ENCODE assay signal across 9 cellular contexts in the genomic region with DNA sequence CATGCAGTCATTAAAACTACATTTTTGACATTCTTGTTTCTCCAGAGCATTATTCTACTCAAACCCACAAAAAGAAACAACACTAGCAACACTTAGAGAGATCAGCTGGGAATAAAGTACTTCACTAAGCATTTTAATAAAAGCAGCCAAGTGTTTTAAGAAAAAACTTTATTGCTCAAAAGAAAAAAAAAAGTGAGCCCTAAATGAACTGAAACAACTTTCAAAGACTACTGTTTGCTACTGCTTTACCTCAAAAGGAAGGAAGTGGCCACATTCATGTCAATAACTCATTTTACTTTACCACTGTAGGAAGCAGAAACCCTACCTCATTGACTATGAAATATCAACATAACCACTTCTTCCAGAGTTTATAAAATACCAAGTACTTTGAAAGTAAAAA.
DNase-seq lines count a peak whose midpoint lies in the region; ATAC-seq and TF ChIP-seq lines count a peak whose summit lies in the region.
"Had no signal": no experiment of that assay in that cellular context is flagged by ENCODE, and none has a peak within 500 bp of the region (broad histone marks: within the 10 kb centered on the region; RNA-seq: fewer than 3 reads in every experiment).

No MANE protein-coding gene starts in this region.

- H2BK120ac ChIP-seq in H9 (ENCODE audit: low read depth, low read length, poor library complexity, severe bottlenecking), result no peak overlapping the region

- H3K4me2 ChIP-seq in H9 (ENCODE audit: insufficient read depth, insufficient read length, low read length), result no peak overlapping the region
- H3K4me2 ChIP-seq in OCI-LY7 (ENCODE audit: low read length), result no peak overlapping the region

- ATAC-seq in naive thymus-derived CD8-positive, alpha-beta T cell, result peak; percentile 99 to 100
- no peak for ATAC-seq in GM18873 (IDR thresholded peaks at IDR 0.05; ENCODE audit: low FRiP score, unreplicated experiment)

- no peaks in the 10 kb centered on the region for H3K23me2 ChIP-seq in H9 (ENCODE audit: insufficient read length, low read depth, low read length, poor library complexity, severe bottlenecking)

- H3K9me3 Mint-ChIP-seq in H9, result no peaks in the 10 kb centered on the region
- H3K9me3 Mint-ChIP-seq in naive thymus-derived CD8-positive, alpha-beta T cell, result no peaks in the 10 kb centered on the region
- H3K9me3 Mint-ChIP-seq: brain had no signal

- no peaks in the 10 kb centered on the region for H3K9me3 ChIP-seq in H9 (ENCODE audit: control insufficient read depth, low read depth, low read length)
- H3K9me3 ChIP-seq in OCI-LY7 (ENCODE audit: low read length), result no peaks in the 10 kb centered on the region

- no peak overlapping the region for H3K14ac ChIP-seq in H9 (ENCODE audit: insufficient read depth, low read length)

- H4K5ac ChIP-seq in H9 (ENCODE audit: insufficient read length, low read depth, low read length), result no peak overlapping the region

- H3K27ac ChIP-seq in H9 (ENCODE audit: insufficient read length, low read depth, low read length) (no peak overlapping the region), OCI-LY7 (ENCODE audit: low read depth, low read length, poor library complexity, severe bottlenecking) (no peak overlapping the region)

- H3K4me3 ChIP-seq in OCI-LY7 (ENCODE audit: low read depth, low read length, poor library complexity, severe bottlenecking), result no peak overlapping the region

- no peaks in the 10 kb centered on the region for H3K27me3 Mint-ChIP-seq in H9 (ENCODE audit: low read depth)
- peaks cover 0 to 4% (median 3%) of the 10 kb centered on the region in 5 donors for H3K27me3 Mint-ChIP-seq in naive thymus-derived CD8-positive, alpha-beta T cell
- H3K27me3 Mint-ChIP-seq: brain had no signal

- H3K27ac Mint-ChIP-seq in H9, result peak overlapping the region in 2 of 3 experiments; percentile 26 to 68; a peak in 2 of 7 replicates
- peak overlapping the region in 4 of 10 donors; percentile 1 to 27 (median 10) for H3K27ac Mint-ChIP-seq in naive thymus-derived CD8-positive, alpha-beta T cell
- H3K27ac Mint-ChIP-seq: brain had no signal

- no peak overlapping the region for H2BK20ac ChIP-seq in H9 (ENCODE audit: low read depth, low read length, poor library complexity, severe bottlenecking)

- H3T11ph ChIP-seq in H9 (ENCODE audit: low read length), result no peak overlapping the region

- BruUV-seq in OCI-LY7 (replicated peaks; lab: Mats Ljungman, UMichigan), result no TSS peak

- H4K20me1 ChIP-seq in H9 (ENCODE audit: control insufficient read depth, insufficient read depth, insufficient read length) (no peaks in the 10 kb centered on the region), OCI-LY7 (ENCODE audit: insufficient read depth, low read length) (no peaks in the 10 kb centered on the region)

- H4K8ac ChIP-seq in H9 (replicated peaks; ENCODE audit: insufficient read length, low read depth, low read length), result no peak overlapping the region

- H2BK15ac ChIP-seq in H9 (ENCODE audit: low read depth, low read length), result no peak overlapping the region

- POLR2A ChIA-PET in naive thymus-derived CD8-positive, alpha-beta T cell (lab: Charles Lee), result interaction anchor here (0.7 to 1.2 kb wide), 4 partner anchors 9 to 149 kb away, joined by 3 to 4 read pairs (median 4); no protein-coding TSS in a partner anchor
- POLR2A ChIA-PET in OCI-LY7 (lab: Charles Lee), result interaction anchor here (0.6 kb wide), 1 partner anchor 85 kb away, joined by 3 read pairs; no protein-coding TSS in a partner anchor

- CTCF ChIA-PET in OCI-LY7 (lab: Charles Lee; ENCODE audit: unreplicated experiment), result no interaction called here

- no peaks in the 10 kb centered on the region for H3K36me3 ChIP-seq in OCI-LY7 (ENCODE audit: insufficient read depth, low read length)

- DNase-seq in GM10266 (ENCODE audit: extremely low spot score) (peak; percentile 20), H9 (no peak), SIG-M5 treated with dmso at 0.1 percent for 504 hours (lab: John Stamatoyannopoulos, UW; ENCODE audit: unreplicated experiment) (peak; percentile 67), OCI-LY7 (ENCODE audit: low spot score) (no peak), posterior cingulate gyrus (no peak)
- peak in 5 of 10 donors; percentile 2 to 85 (median 65) for DNase-seq in naive thymus-derived CD8-positive, alpha-beta T cell
- DNase-seq: NCI-H187 had no signal

- intact Hi-C loops in OCI-LY7 (cut with micrococcal nuclease; ENCODE audit: unreplicated experiment) (no loop called here), posterior cingulate gyrus (cut with DNase I) (no loop called here)

- no peak overlapping the region for H2BK12ac ChIP-seq in H9 (ENCODE audit: insufficient read length, low read depth, low read length)

- H2AFZ ChIP-seq in H9 (ENCODE audit: low read length) (no peak overlapping the region), OCI-LY7 (ENCODE audit: low read length) (no peak overlapping the region)

- no peaks in the 10 kb centered on the region for H3K27me3 ChIP-seq in H9 (ENCODE audit: insufficient read depth, low read length)

- H3K9me2 ChIP-seq in OCI-LY7 (ENCODE audit: insufficient read depth, low read length), result no peaks in the 10 kb centered on the region

- H2BK5ac ChIP-seq in H9 (ENCODE audit: insufficient read length, low read length), result no peak overlapping the region

- no peaks in the 10 kb centered on the region for H3K79me1 ChIP-seq in H9 (ENCODE audit: insufficient read depth, low read depth, low read length, poor library complexity, severe bottlenecking)

- no peak overlapping the region for H3K4me3 Mint-ChIP-seq in H9
- H3K4me3 Mint-ChIP-seq in naive thymus-derived CD8-positive, alpha-beta T cell, result peak overlapping the region in 9 of 10 donors; percentile 16 to 65 (median 33)
- H3K4me3 Mint-ChIP-seq: brain had no signal

- H3K4me1 ChIP-seq in H9 (ENCODE audit: insufficient read depth, low read length) (no peaks in the 10 kb centered on the region), OCI-LY7 (ENCODE audit: insufficient read depth, low read length, poor library complexity, severe bottlenecking) (peaks cover 7% of the 10 kb centered on the region)

- H3K23ac ChIP-seq in H9 (ENCODE audit: insufficient read length, low read depth, low read length), result no peak overlapping the region

- TF ChIP-seq CTCF in GM10266 (IDR thresholded peaks at IDR 0.05; ENCODE audit: control insufficient read depth, insufficient read depth, low read depth, missing control alignments), result no peak
- no peak for TF ChIP-seq CTCF in H9 (conservative IDR thresholded peaks at IDR 0.05)
- no peak for TF ChIP-seq CTCF in OCI-LY7 (conservative IDR thresholded peaks at IDR 0.05; ENCODE audit: low read length)

- no peak overlapping the region for H3K4ac ChIP-seq in H9 (ENCODE audit: low read depth, low read length)

- no peak overlapping the region for H3K56ac ChIP-seq in H9 (ENCODE audit: insufficient read length, low read depth, low read length)

- no peak overlapping the region for H4K91ac ChIP-seq in H9 (ENCODE audit: insufficient read length, low read depth, low read length)

- H3K36me3 Mint-ChIP-seq in H9 (ENCODE audit: insufficient read depth in 1 of 3, low read depth in 3 of 3), result peaks cover 0 to 10% (median 5%) of the 10 kb centered on the region in 3 experiments; a peak in 4 of 7 replicates
- H3K36me3 Mint-ChIP-seq in naive thymus-derived CD8-positive, alpha-beta T cell, result no peaks in the 10 kb centered on the region
- H3K36me3 Mint-ChIP-seq: brain had no signal

- no peaks in the 10 kb centered on the region for H3K79me2 ChIP-seq in H9 (ENCODE audit: insufficient read depth, low read length)
- H3K79me2 ChIP-seq in OCI-LY7 (ENCODE audit: insufficient read depth, low read depth, low read length), result no peaks in the 10 kb centered on the region; the same call in 1 of the 2 replicates

- H3K4me1 Mint-ChIP-seq in H9, result peaks cover 4 to 12% of the 10 kb centered on the region in 2 experiments
- peaks cover 6 to 21% (median 13%) of the 10 kb centered on the region in 4 donors for H3K4me1 Mint-ChIP-seq in naive thymus-derived CD8-positive, alpha-beta T cell
- H3K4me1 Mint-ChIP-seq: brain had no signal

- H2AK5ac ChIP-seq in H9 (ENCODE audit: insufficient read length, low read length), result no peak overlapping the region

- no peak overlapping the region for H3K18ac ChIP-seq in H9 (ENCODE audit: insufficient read length, low read depth, low read length)

- no peak overlapping the region for H3K9ac ChIP-seq in H9 (ENCODE audit: extremely low read depth, insufficient read length, low read length)

Comparison
In these comparisons a context has a peak if more than half of its experiments do, and no peak if none do; other contexts are left out.
1. DNase-seq: peak in GM10266 (single experiment) and SIG-M5 treated with dmso at 0.1 percent for 504 hours (single experiment); none in H9 (single experiment), OCI-LY7 (single experiment) and posterior cingulate gyrus (0 of 10).
2. H3K4me3 Mint-ChIP-seq: peak in naive thymus-derived CD8-positive, alpha-beta T cell (9 of 10); none in H9 (0 of 2).